ENCODE assay signal across 17 cellular contexts in genomic region chr2:199663157-199663556, GRCh38.
A peak's percentile ranks its signal among the peaks of the same experiment; 100 is the strongest.
DNase-seq lines count a peak whose midpoint lies in the region; ATAC-seq, FAIRE-seq and TF ChIP-seq lines count a peak whose summit lies in the region.
"Had no signal": no experiment of that assay in that cellular context is flagged by ENCODE, and none has a peak within 500 bp of the region (broad histone marks: within the 10 kb centered on the region; RNA-seq: fewer than 3 reads in every experiment).

No MANE protein-coding gene starts in this region.

- H3K27ac Mint-ChIP-seq in activated naive CD8-positive, alpha-beta T cell treated with anti-CD3 and anti-CD28 coated beads for 36 hours = no peak overlapping the region
- H3K27ac Mint-ChIP-seq: CD8-positive, alpha-beta T cell; nephron progenitor cell had no signal

- POLR2A ChIA-PET in HCT116 (lab: Charles Lee) (interaction anchor here (0.7 kb wide), 1 partner anchor 87 kb away, joined by 3 read pairs; no protein-coding TSS in a partner anchor), GM12878 (lab: Charles Lee) (no interaction called here)

- RAD21 ChIA-PET in HCT116 (lab: Charles Lee; ENCODE audit: low non-redundant PET in 1 of 2, low total read pairs in 2 of 2, uncharacterized antibody in 2 of 2, unreplicated experiment in 2 of 2) (no interaction called here), GM12878 (lab: Charles Lee; ENCODE audit: unreplicated experiment) (interaction anchor here (0.7 kb wide), 1 partner anchor 546 kb away, joined by 8 read pairs; no protein-coding TSS in a partner anchor)

- H3K9me2 ChIP-seq in HCT116 (ENCODE audit: insufficient read depth) = no peaks in the 10 kb centered on the region

- CTCF ChIA-PET in HCT116 (lab: Charles Lee) = no interaction called here
- CTCF ChIA-PET in GM12878 (lab: Yijun Ruan, JAX) = interaction anchor here (0.6 kb wide), 1 partner anchor 277 kb away, joined by 3 read pairs; no protein-coding TSS in a partner anchor

- H2AFZ ChIP-seq in HCT116 (ENCODE audit: low read depth, low read length, poor library complexity, severe bottlenecking) (no peak overlapping the region), GM12878 (ENCODE audit: control insufficient read depth, low read depth, low read length) (no peak overlapping the region)

- no peak for TF ChIP-seq POLR2A in HCT116 (IDR thresholded peaks at IDR 0.05; ENCODE audit: borderline replicate concordance, extremely low read depth, insufficient read depth, insufficient read length)
- no peak for TF ChIP-seq POLR2A in GM12878 (IDR thresholded peaks at IDR 0.05; ENCODE audit: low read depth, low read length)

- SMC1A ChIA-PET in GM12878 (lab: Charles Lee; ENCODE audit: uncharacterized antibody, unreplicated experiment) = no interaction called here

- TF ChIP-seq RAD21 in HCT116 (IDR thresholded peaks at IDR 0.05; ENCODE audit: low read depth) = no peak
- no peak for TF ChIP-seq RAD21 in GM12878 (IDR thresholded peaks at IDR 0.05; ENCODE audit: insufficient read depth, low read depth, low read length)

- TF ChIP-seq EP300 in GM12878 (IDR thresholded peaks at IDR 0.05; ENCODE audit: borderline replicate concordance in 1 of 2, control insufficient read depth in 1 of 2, low read depth in 2 of 2, low read length in 2 of 2) = no peak

- no peaks in the 10 kb centered on the region for H3K36me3 Mint-ChIP-seq in activated naive CD8-positive, alpha-beta T cell treated with anti-CD3 and anti-CD28 coated beads for 36 hours
- H3K36me3 Mint-ChIP-seq: CD8-positive, alpha-beta T cell had no signal

- no peaks in the 10 kb centered on the region for H3K9me3 Mint-ChIP-seq in activated naive CD8-positive, alpha-beta T cell treated with anti-CD3 and anti-CD28 coated beads for 36 hours
- H3K9me3 Mint-ChIP-seq: CD8-positive, alpha-beta T cell had no signal

- ATAC-seq in GM18870 (IDR thresholded peaks at IDR 0.05; ENCODE audit: unreplicated experiment) = peak; percentile 69
- ATAC-seq in HCT116 = no peak
- peak; percentile 80 for ATAC-seq in HG03442 (IDR thresholded peaks at IDR 0.05; ENCODE audit: unreplicated experiment)
- ATAC-seq in GM12878 = peak; percentile 63
- ATAC-seq in sciatic nerve = no peak
- ATAC-seq: CD8-positive, alpha-beta T cell had no signal

- BruUV-seq in HCT116 (replicated peaks; lab: Mats Ljungman, UMichigan) (no TSS peak), GM12878 (replicated peaks; lab: Mats Ljungman, UMichigan) (no TSS peak)

- intact Hi-C loops in HCT116 (cut with micrococcal nuclease) = no loop called here
- intact Hi-C loops in GM12878 (cut with micrococcal nuclease; ENCODE audit: unreplicated experiment) = no loop called here
- intact Hi-C loops in sciatic nerve (cut with DNase I) = no loop called here

- H3K79me2 ChIP-seq in HCT116 (ENCODE audit: insufficient read depth, low read length) (no peaks in the 10 kb centered on the region), GM12878 (ENCODE audit: control insufficient read depth, insufficient read depth, low read length) (no peaks in the 10 kb centered on the region)

- H4K20me1 ChIP-seq in HCT116 (ENCODE audit: insufficient read depth) = no peaks in the 10 kb centered on the region
- no peaks in the 10 kb centered on the region; the same call in 1 of the 2 replicates for H4K20me1 ChIP-seq in GM12878 (ENCODE audit: control insufficient read depth, insufficient read depth)

- H3K9me3 ChIP-seq in HCT116 (ENCODE audit: control insufficient read depth in 1 of 2, insufficient read depth in 1 of 2, low read depth in 1 of 2, low read length in 2 of 2) (no peaks in the 10 kb centered on the region), GM12878 (replicated peaks; ENCODE audit: control insufficient read depth, insufficient read depth, low read length) (no peaks in the 10 kb centered on the region; the same call in 2 of the 3 replicates)
- H3K9me3 ChIP-seq: left ventricle myocardium inferior, thyroid gland had no signal

- WGBS in GM12878 (ENCODE audit: insufficient coverage, insufficient replicate concordance, low lambda C conversion rate, missing lambda C conversion rate) = 12% methylated on average over 5 of the region's 6 CpGs

- H3K27ac ChIP-seq in HCT116 (ENCODE audit: low read depth, low read length) (no peak overlapping the region), GM12878 (ENCODE audit: control insufficient read depth, insufficient read depth) (no peak overlapping the region)
- H3K27ac ChIP-seq: left ventricle myocardium inferior, thyroid gland had no signal

- H3K4me3 ChIP-seq in HCT116 (replicated peaks in 1 of 2; ENCODE audit: low read depth in 1 of 2, low read length in 2 of 2) (no peak overlapping the region), GM12878 (no peak overlapping the region)
- H3K4me3 ChIP-seq: left ventricle myocardium inferior, thyroid gland had no signal

- peaks cover 24% of the 10 kb centered on the region for H3K27me3 Mint-ChIP-seq in activated naive CD8-positive, alpha-beta T cell treated with anti-CD3 and anti-CD28 coated beads for 36 hours

- no peak overlapping the region for H3K4me3 Mint-ChIP-seq in activated naive CD8-positive, alpha-beta T cell treated with anti-CD3 and anti-CD28 coated beads for 36 hours
- H3K4me3 Mint-ChIP-seq: CD8-positive, alpha-beta T cell; nephron progenitor cell had no signal

- H3K36me3 ChIP-seq in HCT116 (ENCODE audit: control insufficient read depth in 1 of 2, insufficient read depth in 2 of 2, low read length in 2 of 2) (no peaks in the 10 kb centered on the region), GM12878 (ENCODE audit: control insufficient read depth in 2 of 2, insufficient read depth in 2 of 2, low read length in 1 of 2) (no peaks in the 10 kb centered on the region)
- H3K36me3 ChIP-seq: left ventricle myocardium inferior, thyroid gland had no signal

- no peaks in the 10 kb centered on the region for H3K27me3 ChIP-seq in HCT116 (ENCODE audit: insufficient read depth, low read length)
- H3K27me3 ChIP-seq in GM12878 (replicated peaks in 1 of 2; ENCODE audit: control insufficient read depth in 2 of 2, insufficient read depth in 2 of 2, low read length in 1 of 2) = no peaks in the 10 kb centered on the region; a peak in 1 of 4 replicates
- H3K27me3 ChIP-seq: thyroid gland had no signal

- peak; percentile 13 for FAIRE-seq in GM12878 (lab: Jason Lieb, UNC)
- FAIRE-seq: small intestine had no signal

- TF ChIP-seq CTCF in HCT116 (IDR thresholded peaks at IDR 0.05 in 2 of 3, conservative IDR thresholded peaks at IDR 0.05 in 1 of 3; ENCODE audit: borderline replicate concordance in 1 of 3, insufficient read depth in 1 of 3, low read depth in 2 of 3, low read length in 2 of 3) (no peak), GM12878 (IDR thresholded peaks at IDR 0.05 in 2 of 3, conservative IDR thresholded peaks at IDR 0.05 in 1 of 3; ENCODE audit: control insufficient read depth in 2 of 3, extremely low read depth in 1 of 3, insufficient read depth in 1 of 3, low read depth in 3 of 3, low read length in 3 of 3) (no peak)

- no peak overlapping the region for H3K4me2 ChIP-seq in HCT116 (ENCODE audit: low read length)
- H3K4me2 ChIP-seq in GM12878 (ENCODE audit: control insufficient read depth, insufficient read depth) = no peak overlapping the region

- H3K4me1 ChIP-seq in HCT116 (ENCODE audit: control insufficient read depth in 1 of 2, insufficient read depth in 2 of 2, low read length in 2 of 2) (no peaks in the 10 kb centered on the region), GM12878 (ENCODE audit: control insufficient read depth, insufficient read depth, low read length) (no peaks in the 10 kb centered on the region)
- H3K4me1 ChIP-seq: thyroid gland had no signal

- in situ Hi-C loops in GM12878 (cut with MboI) = no loop called here

- no peak overlapping the region for H3K9ac ChIP-seq in HCT116 (ENCODE audit: low read length)
- no peak overlapping the region for H3K9ac ChIP-seq in GM12878 (ENCODE audit: control insufficient read depth, insufficient read depth, low read length)

- DNase-seq in HCT116 (ENCODE audit: low read depth, low spot score) (no peak), GM12878 (ENCODE audit: low read depth, low spot score) (peak; percentile 2), sciatic nerve (ENCODE audit: low spot score) (no peak), NCI-H187 treated with DMSO at 0.1 percent for 48 hours (lab: John Stamatoyannopoulos, UW) (no peak)
- no peak for DNase-seq in stimulated activated CD4-positive, alpha-beta T cell treated with anti-CD3 and anti-CD28 coated beads, Interleukin-2, amount 100 ng/mL, for 24 hours
- DNase-seq in activated naive CD8-positive, alpha-beta T cell treated with anti-CD3 and anti-CD28 coated beads for 36 hours = no peak
- DNase-seq: activated naive CD4-positive, alpha-beta T cell treated with Interleukin-2 at 50 U/mL for 16 hours; CD8-positive, alpha-beta T cell; central memory CD4-positive, alpha-beta T cell; left ventricle myocardium inferior; NCI-H2227 treated with DMSO at 0.1 percent for 48 hours; nephron progenitor cell; small intestine; T1000; thyroid gland had no signal

- H3K4me1 Mint-ChIP-seq in activated naive CD8-positive, alpha-beta T cell treated with anti-CD3 and anti-CD28 coated beads for 36 hours = no peaks in the 10 kb centered on the region
- H3K4me1 Mint-ChIP-seq: nephron progenitor cell had no signal

TF ChIP-seq in HCT116, 20 proteins besides CTCF, POLR2A, EP300 and RAD21:
- TF ChIP-seq CEBPB (IDR thresholded peaks at IDR 0.05; ENCODE audit: low read depth) = peak; percentile 49; the same call in 1 of the 2 replicates
- TF ChIP-seq ATF3 (IDR thresholded peaks at IDR 0.05) = no peak
- no peak for TF ChIP-seq ZNF274 (IDR thresholded peaks at IDR 0.05; ENCODE audit: low read depth, low read length)

TF ChIP-seq in GM12878, 131 proteins besides CTCF, POLR2A, EP300 and RAD21:
- TF ChIP-seq TCF3 (IDR thresholded peaks at IDR 0.05; ENCODE audit: borderline replicate concordance, insufficient read depth, low read depth, low read length) (no peak), SPI1 (IDR thresholded peaks at IDR 0.05; ENCODE audit: borderline replicate concordance, insufficient read depth, low read depth, low read length) (peak; percentile 47; the same call in 1 of the 2 replicates), ZNF384 (IDR thresholded peaks at IDR 0.05; ENCODE audit: borderline replicate concordance, low read depth, low read length) (peak; percentile 76; the same call in 1 of the 2 replicates)

Comparison
In these comparisons a context has a peak if more than half of its experiments do, and no peak if none do; other contexts are left out.
1. ATAC-seq: peak in GM18870 (single experiment), HG03442 (single experiment) and GM12878 (single experiment); none in HCT116 (single experiment) and sciatic nerve (single experiment).